In the genomic region with DNA sequence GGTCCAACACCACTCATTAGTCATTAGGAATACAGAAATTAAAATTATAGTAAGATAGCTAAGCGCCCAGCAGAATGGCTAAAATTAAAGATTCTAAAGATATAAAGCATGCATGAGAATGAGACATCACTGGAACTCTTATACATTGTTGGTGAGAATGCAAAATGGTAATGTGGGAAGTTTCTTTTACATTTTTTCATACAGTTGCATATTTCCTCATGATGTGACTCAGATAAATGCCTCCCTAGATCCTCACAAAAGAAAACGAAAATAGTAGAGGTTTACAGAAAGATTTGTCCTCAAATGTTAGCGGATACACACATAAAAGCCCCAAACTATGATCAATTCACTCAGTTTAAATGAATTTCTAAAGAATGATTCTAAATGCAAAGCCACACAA, we compare ENCODE assay signal across 27 cellular contexts.
"Had no signal": no experiment of that assay in that cellular context is flagged by ENCODE, and none has a peak within 500 bp of the region (broad histone marks: within the 10 kb centered on the region; RNA-seq: fewer than 3 reads in every experiment).

No MANE protein-coding gene starts in this region.

- H3K27me3 ChIP-seq: body of pancreas, right atrium auricular region, vagina had no signal

- H3K27ac ChIP-seq: body of pancreas, coronary artery, parathyroid adenoma, right atrium auricular region, thoracic aorta, vagina had no signal

- H2AFZ ChIP-seq: parathyroid adenoma had no signal

- H3K36me3 Mint-ChIP-seq: activated CD8-positive, alpha-beta memory T cell treated with anti-CD3 and anti-CD28 coated beads, Interleukin-2, amount 10 ng/mL, durations not matched to agents 7 days and 5 days; activated naive CD4-positive, alpha-beta T cell treated with anti-CD3 and anti-CD28 coated beads, Interleukin-2, amount 50 U/mL, for 24 hours; immature natural killer cell; type B pancreatic cell had no signal

- H3K9me3 ChIP-seq: body of pancreas, right atrium auricular region, thoracic aorta, vagina had no signal

- H3K4me3 Mint-ChIP-seq: activated B cell treated with CpG ODN at 0.5 μM for 24 hours; activated CD4-positive, alpha-beta T cell treated with anti-CD3 and anti-CD28 coated beads for 36 hours; activated CD8-positive, alpha-beta memory T cell treated with anti-CD3 and anti-CD28 coated beads, Interleukin-2, amount 10 ng/mL, durations not matched to agents 7 days and 5 days; activated CD8-positive, alpha-beta T cell treated with anti-CD3 and anti-CD28 coated beads, Interleukin-2, amount 10 ng/mL, durations not matched to agents 7 days and 5 days; activated naive CD4-positive, alpha-beta T cell treated with anti-CD3 and anti-CD28 coated beads, Interleukin-2, amount 50 U/mL, for 24 hours; activated naive CD8-positive, alpha-beta T cell treated with anti-CD3 and anti-CD28 coated beads, Interleukin-2, amount 50 U/mL, for 24 hours; effector memory CD8-positive, alpha-beta T cell; immature natural killer cell; naive thymus-derived CD4-positive, alpha-beta T cell; T-helper 2 cell treated with Interferon-gamma antibody and Interleukin-4, amounts not matched to agents 5 μg/mL and 100 μg/mL, for 36 hours; type B pancreatic cell had no signal

- DNase-seq: activated B cell treated with CpG ODN at 0.5 μM for 24 hours; activated CD4-positive, alpha-beta T cell treated with anti-CD3 and anti-CD28 coated beads for 36 hours; activated CD8-positive, alpha-beta memory T cell treated with anti-CD3 and anti-CD28 coated beads, Interleukin-2, amount 10 ng/mL, durations not matched to agents 7 days and 5 days; activated CD8-positive, alpha-beta T cell treated with anti-CD3 and anti-CD28 coated beads, Interleukin-2, amount 10 ng/mL, durations not matched to agents 7 days and 5 days; activated naive CD8-positive, alpha-beta T cell treated with anti-CD3 and anti-CD28 coated beads, Interleukin-2, amount 50 U/mL, for 24 hours; activated T-cell treated with anti-CD3 and anti-CD28 coated beads, Interleukin-2, amount 50 U/mL, for 48 hours; anterior cingulate cortex; body of pancreas; effector memory CD8-positive, alpha-beta T cell; erythroblast; head of caudate nucleus; hypothalamus; immature natural killer cell; midbrain; naive thymus-derived CD4-positive, alpha-beta T cell; stimulated activated CD4-positive, alpha-beta T cell treated with anti-CD3 and anti-CD28 coated beads, Interleukin-15, amount 100 ng/mL, for 24 hours; stimulated activated CD4-positive, alpha-beta T cell treated with anti-CD3 and anti-CD28 coated beads, Interleukin-2, amount 100 ng/mL, for 24 hours; stimulated activated naive CD4-positive, alpha-beta T cell treated with Interleukin-2 at 50 U/mL for 16 hours had no signal

- H3K36me3 ChIP-seq: right atrium auricular region, thoracic aorta, vagina had no signal

- H3K27ac Mint-ChIP-seq: activated B cell treated with CpG ODN at 0.5 μM for 24 hours; activated CD4-positive, alpha-beta T cell treated with anti-CD3 and anti-CD28 coated beads for 36 hours; activated CD8-positive, alpha-beta memory T cell treated with anti-CD3 and anti-CD28 coated beads, Interleukin-2, amount 10 ng/mL, durations not matched to agents 7 days and 5 days; activated CD8-positive, alpha-beta T cell treated with anti-CD3 and anti-CD28 coated beads, Interleukin-2, amount 10 ng/mL, durations not matched to agents 7 days and 5 days; activated naive CD4-positive, alpha-beta T cell treated with anti-CD3 and anti-CD28 coated beads, Interleukin-2, amount 50 U/mL, for 24 hours; activated naive CD8-positive, alpha-beta T cell treated with anti-CD3 and anti-CD28 coated beads, Interleukin-2, amount 50 U/mL, for 24 hours; activated T-helper 2 cell treated with anti-CD3 and anti-CD28 coated beads, Interferon-gamma antibody, Interleukin-2, Interleukin-4, amounts not matched to agents 10 μg/mL and 5 μg/mL and 100 μg/mL, durations not matched to agents 14 hours and 24 hours and 36 hours; effector memory CD8-positive, alpha-beta T cell; immature natural killer cell; T-helper 2 cell treated with Interferon-gamma antibody and Interleukin-4, amounts not matched to agents 5 μg/mL and 100 μg/mL, for 36 hours; type B pancreatic cell had no signal

- H3K4me1 ChIP-seq: body of pancreas, parathyroid adenoma, right atrium auricular region, vagina had no signal

- ATAC-seq: activated CD4-positive, alpha-beta T cell treated with anti-CD3 and anti-CD28 coated beads for 36 hours; activated CD8-positive, alpha-beta memory T cell treated with anti-CD3 and anti-CD28 coated beads, Interleukin-2, amount 10 ng/mL, durations not matched to agents 7 days and 5 days; activated CD8-positive, alpha-beta T cell treated with anti-CD3 and anti-CD28 coated beads, Interleukin-2, amount 10 ng/mL, durations not matched to agents 7 days and 5 days; activated naive CD8-positive, alpha-beta T cell treated with anti-CD3 and anti-CD28 coated beads, Interleukin-2, amount 50 U/mL, for 24 hours; body of pancreas; effector memory CD8-positive, alpha-beta T cell; naive thymus-derived CD4-positive, alpha-beta T cell had no signal

- H3K9me3 Mint-ChIP-seq: activated naive CD4-positive, alpha-beta T cell treated with anti-CD3 and anti-CD28 coated beads, Interleukin-2, amount 50 U/mL, for 24 hours; T-helper 2 cell treated with Interferon-gamma antibody and Interleukin-4, amounts not matched to agents 5 μg/mL and 100 μg/mL, for 36 hours had no signal

- H3K79me2 ChIP-seq: parathyroid adenoma had no signal

- H3K9ac ChIP-seq: parathyroid adenoma had no signal

- H3K4me1 Mint-ChIP-seq: activated CD4-positive, alpha-beta T cell treated with anti-CD3 and anti-CD28 coated beads for 36 hours; activated CD8-positive, alpha-beta memory T cell treated with anti-CD3 and anti-CD28 coated beads, Interleukin-2, amount 10 ng/mL, durations not matched to agents 7 days and 5 days; activated naive CD4-positive, alpha-beta T cell treated with anti-CD3 and anti-CD28 coated beads, Interleukin-2, amount 50 U/mL, for 24 hours; immature natural killer cell; naive thymus-derived CD4-positive, alpha-beta T cell had no signal

- H3K27me3 Mint-ChIP-seq: activated B cell treated with CpG ODN at 0.5 μM for 24 hours; activated CD4-positive, alpha-beta T cell treated with anti-CD3 and anti-CD28 coated beads for 36 hours; activated CD8-positive, alpha-beta memory T cell treated with anti-CD3 and anti-CD28 coated beads, Interleukin-2, amount 10 ng/mL, durations not matched to agents 7 days and 5 days; activated naive CD4-positive, alpha-beta T cell treated with anti-CD3 and anti-CD28 coated beads, Interleukin-2, amount 50 U/mL, for 24 hours; activated naive CD8-positive, alpha-beta T cell treated with anti-CD3 and anti-CD28 coated beads, Interleukin-2, amount 50 U/mL, for 24 hours; effector memory CD8-positive, alpha-beta T cell; naive thymus-derived CD4-positive, alpha-beta T cell; type B pancreatic cell had no signal

- H3K4me3 ChIP-seq: body of pancreas, coronary artery, right atrium auricular region, thoracic aorta, vagina had no signal
